In genomic region chr10:123154943-123155505, GRCh38 we compare ENCODE assay signal across 8 cellular contexts. TPM values are rescaled to one million over a fixed set of nuclear protein-coding genes. Genes with fewer than 3 reads are reported as not detected.
DNase-seq lines count a peak whose midpoint lies in the region; ATAC-seq and TF ChIP-seq lines count a peak whose summit lies in the region.

No MANE protein-coding gene starts in this region.

- TSS peak; percentile 37 for BruUV-seq in PC-3 (replicated peaks; lab: Mats Ljungman, UMichigan)

- peak overlapping the region; percentile 87 for H3K27ac ChIP-seq in PC-3 (ENCODE audit: low read length)
- peak overlapping the region in 19 of 59 donors; percentile 28 to 93 (median 86) for H3K27ac ChIP-seq in dorsolateral prefrontal cortex

- H3K9me2 ChIP-seq in PC-3 (replicated peaks; ENCODE audit: low read length), result no peaks in the 10 kb centered on the region

- peak overlapping the region; percentile 100 for H3K9ac ChIP-seq in PC-3 (ENCODE audit: low read length)
- peak overlapping the region; percentile 85 for H3K9ac ChIP-seq in mucosa of stomach (ENCODE audit: low read length)

- POLR2A ChIA-PET in PC-3 (lab: Charles Lee; ENCODE audit: unreplicated experiment), result no interaction called here

- H3K79me2 ChIP-seq in PC-3 (ENCODE audit: low read length), result peaks cover 59% of the 10 kb centered on the region

- peaks cover 47% of the 10 kb centered on the region for H4K20me1 ChIP-seq in PC-3 (ENCODE audit: low read length)

- H3K36me3 ChIP-seq in PC-3 (ENCODE audit: low read depth, low read length) (peaks cover 45% of the 10 kb centered on the region), mucosa of stomach (ENCODE audit: control insufficient read depth, insufficient read depth, low read length) (no peaks in the 10 kb centered on the region)

- intact Hi-C loops in PC-3 (cut with micrococcal nuclease) (loop anchor here (2.0 to 5.0 kb wide), 3 partner anchors 117 to 226 kb away; partner anchors contain the start of genes ACADSB and IKZF5), dorsolateral prefrontal cortex (cut with DNase I) (loop anchor here (5.0 to 10.0 kb wide), 4 partner anchors 150 to 402 kb away; partner anchors contain the start of gene C10orf88 (in 1 of the 2))

- DNase-seq in NCI-H82 (lab: John Stamatoyannopoulos, UW) (peak; percentile 59), NCI-H82 treated with DMSO at 0.1 percent for 48 hours (lab: John Stamatoyannopoulos, UW; ENCODE audit: unreplicated experiment) (no peak), PC-3 (peak; percentile 26), dorsolateral prefrontal cortex (no peak), COLO829 (ENCODE audit: low spot score) (no peak), GF-D8 (lab: John Stamatoyannopoulos, UW) (no peak)

- H3K27me3 ChIP-seq in PC-3 (ENCODE audit: low read length), result no peaks in the 10 kb centered on the region
- H3K27me3 ChIP-seq in dorsolateral prefrontal cortex, result peaks cover 12 to 35% (median 30%) of the 10 kb centered on the region in 45 donors
- peaks cover 37% of the 10 kb centered on the region for H3K27me3 ChIP-seq in mucosa of stomach (ENCODE audit: control insufficient read depth, insufficient read depth, low read length)

- peak; percentile 20 for ATAC-seq in HG02588 (IDR thresholded peaks at IDR 0.05; ENCODE audit: unreplicated experiment)
- peak; percentile 26 for ATAC-seq in PC-3

- peak overlapping the region; percentile 76 for H3K4me2 ChIP-seq in PC-3 (ENCODE audit: low read length)

- peak overlapping the region; percentile 91 for H2AFZ ChIP-seq in PC-3 (ENCODE audit: low read length)

- TF ChIP-seq CTCF in PC-3 (conservative IDR thresholded peaks at IDR 0.05; ENCODE audit: low read depth, low read length) (no peak), dorsolateral prefrontal cortex (IDR thresholded peaks at IDR 0.05 in 54 of 56, conservative IDR thresholded peaks at IDR 0.05 in 2 of 56; ENCODE audit: low read depth in 1 of 56, partially characterized antibody in 56 of 56) (no peak)

- H3K4me1 ChIP-seq in PC-3 (ENCODE audit: insufficient read depth, low read length) (peaks cover 40% of the 10 kb centered on the region), mucosa of stomach (ENCODE audit: control insufficient read depth, insufficient read depth, low read length) (peaks cover 9% of the 10 kb centered on the region)

- no peaks in the 10 kb centered on the region for H3F3A ChIP-seq in PC-3 (ENCODE audit: low read length, unreplicated experiment)

- CTCF ChIA-PET in PC-3 (lab: Charles Lee), result no interaction called here

- H3K9me3 ChIP-seq in PC-3 (ENCODE audit: low read length), result no peaks in the 10 kb centered on the region
- H3K9me3 ChIP-seq in mucosa of stomach (ENCODE audit: control insufficient read depth, low read length), result no peaks in the 10 kb centered on the region

- H3K4me3 ChIP-seq in PC-3 (ENCODE audit: low read length) (peak overlapping the region; percentile 100), dorsolateral prefrontal cortex (peak overlapping the region; percentile 68 to 100 (median 93)), mucosa of stomach (ENCODE audit: low read length) (peak overlapping the region; percentile 83)

RNA-seq across cellular contexts. Expression of gene BUB3, which starts 0.8 kb away (rescaled TPM):
- total RNA-seq in PC-3 (2014; rRNA removed), result 271 and 291 TPM in 2 replicates
- total RNA-seq in dorsolateral prefrontal cortex, result 10 to 100 TPM; 42.8 to 88.8 (median 64.1) TPM

RNA-seq across cellular contexts. Expression of gene HMX2, which starts 7.1 kb away (rescaled TPM):
- total RNA-seq in PC-3 (2014; rRNA removed), result not detected in 2 replicates
- not detected for total RNA-seq in dorsolateral prefrontal cortex

RNA-seq across cellular contexts. Expression of gene HMX3, which starts 19.3 kb away (rescaled TPM):
- total RNA-seq in PC-3 (2014; rRNA removed) (0.51 TPM in 1 of 2 replicates, not detected in the other), dorsolateral prefrontal cortex (not detected)

Comparison
In these comparisons a context has a peak if more than half of its experiments do, and no peak if none do; other contexts are left out.
1. DNase-seq: peak in NCI-H82 (single experiment) and PC-3 (single experiment); none in NCI-H82 treated with DMSO at 0.1 percent for 48 hours (single experiment), dorsolateral prefrontal cortex (0 of 10), COLO829 (single experiment) and GF-D8 (single experiment).
2. Peak in every context shown above with its lines, with median percentiles within 50 percentile points of each other: H3K4me3 ChIP-seq.